Comparison of ENCODE assay signal across 21 cellular contexts in genomic region chr4:184238072-184238743, GRCh38. TPM values are rescaled to one million over a fixed set of nuclear protein-coding genes. Genes with fewer than 3 reads are reported as not detected.
DNase-seq lines count a peak whose midpoint lies in the region; ATAC-seq and TF ChIP-seq lines count a peak whose summit lies in the region.
"Had no signal": no experiment of that assay in that cellular context is flagged by ENCODE, and none has a peak within 500 bp of the region (broad histone marks: within the 10 kb centered on the region; RNA-seq: fewer than 3 reads in every experiment).

No MANE protein-coding gene starts in this region.

- H3F3A ChIP-seq in smooth muscle cell (ENCODE audit: low read depth), result no peaks in the 10 kb centered on the region

- H3K27me3 ChIP-seq in smooth muscle cell (ENCODE audit: low read depth), result no peaks in the 10 kb centered on the region
- H3K27me3 ChIP-seq: dorsolateral prefrontal cortex, neutrophil had no signal

- H3K4me1 Mint-ChIP-seq in activated naive CD4-positive, alpha-beta T cell treated with anti-CD3 and anti-CD28 coated beads, Interleukin-2, amount 50 U/mL, for 24 hours, result peaks cover 27% of the 10 kb centered on the region
- H3K4me1 Mint-ChIP-seq in T-helper 17 cell, result peaks cover 4% of the 10 kb centered on the region
- H3K4me1 Mint-ChIP-seq in activated T-helper 17 cell treated with anti-CD3 and anti-CD28 coated beads, Interleukin-2, amount 50 U/mL, for 72 hours, result peaks cover 24% of the 10 kb centered on the region

- H3K9me3 ChIP-seq in T-helper 17 cell (ENCODE audit: control insufficient read depth, low read length, poor library complexity, severe bottlenecking) (no peaks in the 10 kb centered on the region), smooth muscle cell (replicated peaks; ENCODE audit: low read depth) (no peaks in the 10 kb centered on the region)
- H3K9me3 ChIP-seq: neutrophil had no signal

- no peaks in the 10 kb centered on the region for H3K9me3 Mint-ChIP-seq in activated naive CD4-positive, alpha-beta T cell treated with anti-CD3 and anti-CD28 coated beads, Interleukin-2, amount 50 U/mL, for 24 hours
- peaks cover 3% of the 10 kb centered on the region for H3K9me3 Mint-ChIP-seq in activated T-helper 17 cell treated with anti-CD3 and anti-CD28 coated beads, Interleukin-2, amount 50 U/mL, for 72 hours
- H3K9me3 Mint-ChIP-seq: CD8-positive, alpha-beta T cell; type B pancreatic cell had no signal

- TF ChIP-seq CTCF in smooth muscle cell (IDR thresholded peaks at IDR 0.05; ENCODE audit: borderline replicate concordance, insufficient read depth, poor library complexity, severe bottlenecking), result no peak

- ATAC-seq in T-helper 17 cell (no peak), HG03135 (IDR thresholded peaks at IDR 0.05; ENCODE audit: unreplicated experiment) (no peak), GM18520 (IDR thresholded peaks at IDR 0.05; ENCODE audit: unreplicated experiment) (no peak)
- no peak for ATAC-seq in activated T-helper 17 cell treated with anti-CD3 and anti-CD28 coated beads, Interleukin-2, amount 50 U/mL, for 72 hours (replicated peaks)
- ATAC-seq: sciatic nerve had no signal

- H4K20me1 ChIP-seq in smooth muscle cell (ENCODE audit: low read depth), result no peaks in the 10 kb centered on the region

- no peak overlapping the region for H3K9ac ChIP-seq in smooth muscle cell (ENCODE audit: low read depth)

- no peaks in the 10 kb centered on the region for H3K36me3 ChIP-seq in smooth muscle cell (ENCODE audit: low read depth)
- H3K36me3 ChIP-seq: neutrophil had no signal

- no peak overlapping the region for H3K4me3 ChIP-seq in smooth muscle cell

- H3K27me3 Mint-ChIP-seq in activated naive CD4-positive, alpha-beta T cell treated with anti-CD3 and anti-CD28 coated beads, Interleukin-2, amount 50 U/mL, for 24 hours, result no peaks in the 10 kb centered on the region
- H3K27me3 Mint-ChIP-seq in T-helper 17 cell, result no peaks in the 10 kb centered on the region
- H3K27me3 Mint-ChIP-seq in activated T-helper 17 cell treated with anti-CD3 and anti-CD28 coated beads, Interleukin-2, amount 50 U/mL, for 72 hours, result no peaks in the 10 kb centered on the region
- H3K27me3 Mint-ChIP-seq: progenitor cell of endocrine pancreas had no signal

- H3K36me3 Mint-ChIP-seq in activated naive CD4-positive, alpha-beta T cell treated with anti-CD3 and anti-CD28 coated beads, Interleukin-2, amount 50 U/mL, for 24 hours, result no peaks in the 10 kb centered on the region
- H3K36me3 Mint-ChIP-seq in T-helper 17 cell (ENCODE audit: low read depth), result no peaks in the 10 kb centered on the region
- H3K36me3 Mint-ChIP-seq in activated T-helper 17 cell treated with anti-CD3 and anti-CD28 coated beads, Interleukin-2, amount 50 U/mL, for 72 hours (ENCODE audit: low read depth), result no peaks in the 10 kb centered on the region
- H3K36me3 Mint-ChIP-seq: CD8-positive, alpha-beta T cell; type B pancreatic cell had no signal

- H2AFZ ChIP-seq in smooth muscle cell (ENCODE audit: low read depth), result no peak overlapping the region

- WGBS in smooth muscle cell (ENCODE audit: low lambda C conversion rate), result 84% methylated on average over 8 of the region's 8 CpGs

- H3K4me2 ChIP-seq in smooth muscle cell, result no peak overlapping the region

- H3K4me3 Mint-ChIP-seq in activated naive CD4-positive, alpha-beta T cell treated with anti-CD3 and anti-CD28 coated beads, Interleukin-2, amount 50 U/mL, for 24 hours, result peak overlapping the region; percentile 45
- no peak overlapping the region for H3K4me3 Mint-ChIP-seq in T-helper 17 cell
- H3K4me3 Mint-ChIP-seq in activated T-helper 17 cell treated with anti-CD3 and anti-CD28 coated beads, Interleukin-2, amount 50 U/mL, for 72 hours, result peak overlapping the region; percentile 66
- H3K4me3 Mint-ChIP-seq: CD8-positive, alpha-beta T cell; type B pancreatic cell had no signal

- peak overlapping the region; percentile 75 for H3K27ac ChIP-seq in smooth muscle cell (ENCODE audit: low read depth)
- H3K27ac ChIP-seq: neutrophil had no signal

- no peak for DNase-seq in activated naive CD4-positive, alpha-beta T cell (lab: John Stamatoyannopoulos, UW)
- DNase-seq in T-helper 17 cell (no peak), smooth muscle cell (lab: John Stamatoyannopoulos, UW; ENCODE audit: unreplicated experiment) (no peak), HuH-7.5 (ENCODE audit: low spot score) (no peak)
- DNase-seq: dorsolateral prefrontal cortex, kidney glomerular epithelial cell, NCI-H1092 treated with DMSO at 0.1 percent for 48 hours, NCI-H2029, NCI-H526 treated with DMSO at 0.1 percent for 48 hours, T1000 had no signal

- no peaks in the 10 kb centered on the region for H3K79me2 ChIP-seq in smooth muscle cell (ENCODE audit: low read depth)

- no peaks in the 10 kb centered on the region for H3K4me1 ChIP-seq in smooth muscle cell (ENCODE audit: low read depth)

- H3K27ac Mint-ChIP-seq in activated naive CD4-positive, alpha-beta T cell treated with anti-CD3 and anti-CD28 coated beads, Interleukin-2, amount 50 U/mL, for 24 hours, result peak overlapping the region; percentile 93
- H3K27ac Mint-ChIP-seq in T-helper 17 cell, result peak overlapping the region; percentile 82
- peak overlapping the region; percentile 93 for H3K27ac Mint-ChIP-seq in activated T-helper 17 cell treated with anti-CD3 and anti-CD28 coated beads, Interleukin-2, amount 50 U/mL, for 72 hours
- H3K27ac Mint-ChIP-seq: progenitor cell of endocrine pancreas, type B pancreatic cell had no signal

RNA-seq across cellular contexts. Expression of gene ENPP6, which starts 20.5 kb away (rescaled TPM):
- total RNA-seq in T-helper 17 cell, result not detected
- total RNA-seq in activated T-helper 17 cell treated with anti-CD3 and anti-CD28 coated beads, Interleukin-2, amount 50 U/mL, for 72 hours, result 1 to 10 TPM in 1 of 2 donors, under 1 TPM in 1; 0.82 to 2.2 TPM
- total RNA-seq in smooth muscle cell, result 1.6 TPM in 1 of 2 replicates, not detected in the other
- polyA plus RNA-seq in smooth muscle cell, result not detected in 2 replicates
- total RNA-seq: CD8-positive, alpha-beta T cell; lung microvascular endothelial cell; progenitor cell of endocrine pancreas; RPMI7951 had no signal
